ENCODE assay signal across 8 cellular contexts in genomic region chr7:100088621-100089457, GRCh38. TPM values are rescaled to one million over a fixed set of nuclear protein-coding genes. Genes with fewer than 3 reads are reported as not detected.
DNase-seq lines count a peak whose midpoint lies in the region; ATAC-seq and TF ChIP-seq lines count a peak whose summit lies in the region.

Gene COPS6, plus strand, starts transcription at chr7:100088969. Its CDS starts 22 bp downstream, at chr7:100088991.

- peak; percentile 84 for DNase-seq in GM06990 (ENCODE audit: extremely low read depth, insufficient read length)
- DNase-seq in NCI-H748 treated with DMSO at 0.1 percent for 48 hours (lab: John Stamatoyannopoulos, UW) = peak; percentile 62
- DNase-seq in activated CD8-positive, alpha-beta memory T cell treated with anti-CD3 and anti-CD28 coated beads for 24 hours = peak; percentile 95
- peak; percentile 80 for DNase-seq in effector CD8-positive, alpha-beta T cell (lab: John Stamatoyannopoulos, UW)
- peak; percentile 78 to 81 for DNase-seq in lung microvascular endothelial cell (ENCODE audit: low read depth in 2 of 2)
- peak; percentile 67 to 84 (median 73) for DNase-seq in stimulated activated CD4-positive, alpha-beta T cell treated with anti-CD3 and anti-CD28 coated beads, TNF-alpha, amount 100 ng/mL, for 4 hours (ENCODE audit: low read depth in 3 of 3)

- H3K36me3 ChIP-seq in GM06990 (ENCODE audit: control insufficient read depth, insufficient read depth, low read length) = peaks cover 31% of the 10 kb centered on the region

- ATAC-seq in HG03066 (IDR thresholded peaks at IDR 0.05; ENCODE audit: low read depth, unreplicated experiment) = peak; percentile 68
- no peak for ATAC-seq in HG03025 (IDR thresholded peaks at IDR 0.05; ENCODE audit: low FRiP score, unreplicated experiment)

- no peaks in the 10 kb centered on the region for H3K27me3 ChIP-seq in GM06990 (replicated peaks; ENCODE audit: control insufficient read depth, insufficient read depth, low read length)

- no peak for TF ChIP-seq CTCF in GM06990 (IDR thresholded peaks at IDR 0.05; ENCODE audit: insufficient read depth, low read length, poor library complexity, severe bottlenecking)

- H3K4me3 ChIP-seq in GM06990 (replicated peaks; ENCODE audit: low read depth, low read length) = peak within 1 kb of the TSS; percentile 87

RNA-seq across cellular contexts. Expression of gene COPS6, which starts in this region (rescaled TPM):
- total RNA-seq in lung microvascular endothelial cell = 57.1 and 73.9 TPM in 2 replicates
